In the genomic region with DNA sequence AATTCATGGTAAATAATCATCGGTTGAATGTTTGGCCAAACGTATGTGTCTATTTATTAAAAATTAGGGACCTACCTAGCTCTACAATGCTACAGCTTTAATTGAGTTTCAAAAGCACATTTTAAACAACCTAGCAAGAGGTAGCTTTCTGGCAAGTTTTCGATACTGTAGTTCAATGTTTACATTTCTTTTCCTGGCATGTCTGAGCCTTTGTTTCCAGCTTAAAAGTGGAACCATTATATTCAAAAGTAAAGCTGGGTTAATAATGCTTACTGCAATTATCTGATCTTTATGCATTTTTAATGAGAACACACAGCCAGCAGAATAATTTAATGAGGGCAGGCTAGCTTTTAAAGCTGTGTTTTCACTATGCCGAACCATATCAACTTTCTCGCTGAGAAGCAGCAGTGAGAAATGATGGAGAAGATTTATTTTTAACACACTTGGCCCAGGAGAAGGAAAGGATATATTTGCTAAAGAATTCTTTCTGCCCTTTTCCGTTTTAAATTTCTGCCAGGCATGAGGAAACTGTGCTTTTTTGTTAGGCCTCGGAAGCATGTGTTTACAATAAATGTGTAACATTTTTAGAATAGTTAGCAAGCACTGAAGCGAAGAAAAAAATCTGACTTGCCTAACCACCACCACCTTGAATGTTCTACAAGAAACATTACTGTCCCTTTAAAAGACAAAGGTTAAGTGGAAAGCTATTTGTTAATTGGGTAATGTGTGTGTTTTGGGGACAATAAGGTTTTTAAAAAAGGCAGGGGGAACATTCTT, we compare ENCODE assay signal across 7 cellular contexts. TPM values are rescaled to one million over a fixed set of nuclear protein-coding genes. Genes with fewer than 3 reads are reported as not detected.
DNase-seq lines count a peak whose midpoint lies in the region; ATAC-seq, FAIRE-seq and TF ChIP-seq lines count a peak whose summit lies in the region.

No MANE protein-coding gene starts in this region.

- H3K36me3 Mint-ChIP-seq in naive thymus-derived CD8-positive, alpha-beta T cell: no peaks in the 10 kb centered on the region

- DNase-seq in NCI-H1417 treated with DMSO at 0.1 percent for 48 hours (lab: John Stamatoyannopoulos, UW): peak; percentile 31
- DNase-seq in coronary artery (ENCODE audit: low spot score): no peak
- DNase-seq in naive thymus-derived CD8-positive, alpha-beta T cell: peak in 2 of 10 donors; percentile 10 to 19
- no peak for DNase-seq in frontal cortex (ENCODE audit: low spot score in 2 of 2)
- DNase-seq in GM19240 (ENCODE audit: insufficient read length, low spot score): no peak
- no peak for DNase-seq in C1 segment of cervical spinal cord (lab: John Stamatoyannopoulos, UW)

- POLR2A ChIA-PET in naive thymus-derived CD8-positive, alpha-beta T cell (lab: Charles Lee): interaction anchor here (0.5 to 3.1 kb wide), 5 partner anchors 8 to 1344 kb away, joined by 3 to 20 read pairs (median 6); partner anchors contain the start of gene RAP2A

- TF ChIP-seq CTCF in GM12875 (IDR thresholded peaks at IDR 0.05; ENCODE audit: borderline replicate concordance, insufficient read depth, low read depth, low read length) (no peak), coronary artery (IDR thresholded peaks at IDR 0.05) (no peak)

- H3K9me3 Mint-ChIP-seq in naive thymus-derived CD8-positive, alpha-beta T cell: no peaks in the 10 kb centered on the region

- FAIRE-seq in frontal cortex (lab: Jason Lieb, UNC): no peak

- H3K4me3 ChIP-seq in GM12875 (ENCODE audit: low read depth, low read length): peak overlapping the region; percentile 43
- peak overlapping the region; percentile 72 for H3K4me3 ChIP-seq in coronary artery

- H3K27me3 Mint-ChIP-seq in naive thymus-derived CD8-positive, alpha-beta T cell: no peaks in the 10 kb centered on the region

- peak overlapping the region; percentile 83 to 98 (median 92) for H3K4me3 Mint-ChIP-seq in naive thymus-derived CD8-positive, alpha-beta T cell

- H3K27ac ChIP-seq in coronary artery: peak overlapping the region; percentile 90 to 96

- no peak for ATAC-seq in naive thymus-derived CD8-positive, alpha-beta T cell

- peaks cover 29 to 60% (median 54%) of the 10 kb centered on the region in 4 donors for H3K4me1 Mint-ChIP-seq in naive thymus-derived CD8-positive, alpha-beta T cell

- peak overlapping the region; percentile 92 to 98 (median 94) for H3K27ac Mint-ChIP-seq in naive thymus-derived CD8-positive, alpha-beta T cell

RNA-seq across cellular contexts. Expression of gene MBNL2, which starts 1.0 kb away (rescaled TPM):
- total RNA-seq in naive thymus-derived CD8-positive, alpha-beta T cell: 10 to 100 TPM; 31.8 to 35.4 TPM
- polyA plus RNA-seq in naive thymus-derived CD8-positive, alpha-beta T cell: 10 to 100 TPM; 12.2 to 14.5 (median 14.5) TPM
- total RNA-seq in frontal cortex: 26.5 TPM
